ENCODE assay signal across 9 cellular contexts in the genomic region with DNA sequence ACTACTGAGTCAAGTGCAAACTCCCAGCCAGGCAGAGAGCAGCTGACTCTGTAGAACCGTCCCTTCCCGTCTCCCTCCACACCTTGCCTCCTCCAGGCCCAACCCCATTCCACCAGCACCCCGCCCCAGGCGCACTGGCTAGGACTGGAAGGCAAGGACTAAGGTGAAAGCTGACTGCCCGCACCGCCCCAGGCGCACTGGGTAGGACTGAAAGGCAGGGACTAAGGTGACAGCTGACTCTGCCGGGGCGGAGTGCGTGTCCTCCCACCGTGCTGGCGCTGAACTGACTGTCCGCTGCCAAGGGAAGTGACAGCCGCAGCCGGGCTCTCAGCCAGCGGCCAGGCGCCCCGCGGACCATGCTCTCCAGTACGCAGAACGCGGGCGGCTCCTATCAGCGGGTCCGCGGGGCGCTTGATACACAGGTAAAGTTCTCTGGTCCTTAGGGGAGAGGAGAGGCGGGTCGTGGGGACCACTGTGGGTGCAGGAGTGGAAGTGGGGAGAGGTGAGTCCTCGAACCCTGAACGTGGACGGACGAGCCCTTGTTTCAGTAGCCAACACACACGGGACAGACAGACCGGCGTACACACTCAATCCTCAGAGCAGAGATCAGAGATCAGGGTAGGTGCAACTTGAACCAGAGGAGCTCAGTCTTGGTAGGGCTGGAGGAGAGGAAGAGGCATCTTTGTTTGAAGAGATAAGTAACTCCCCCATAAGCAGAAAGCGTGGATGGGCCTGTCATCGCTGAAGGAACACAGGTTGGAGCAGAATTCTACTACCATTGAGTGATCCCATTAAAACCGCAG. TPM values are rescaled to one million over a fixed set of nuclear protein-coding genes. Genes with fewer than 3 reads are reported as not detected.
DNase-seq lines count a peak whose midpoint lies in the region; ATAC-seq and TF ChIP-seq lines count a peak whose summit lies in the region.
"Had no signal": no experiment of that assay in that cellular context is flagged by ENCODE, and none has a peak within 500 bp of the region (broad histone marks: within the 10 kb centered on the region; RNA-seq: fewer than 3 reads in every experiment).

No MANE protein-coding gene starts in this region.

- H3K36me3 Mint-ChIP-seq in natural killer cell treated with Interleukin-12 subunit alpha and Interleukin-12 subunit beta and Interleukin-15 and Interleukin-18, amount 100 ng/mL, for 72 hours, result no peaks in the 10 kb centered on the region

- no peaks in the 10 kb centered on the region for H3K9me3 Mint-ChIP-seq in natural killer cell treated with Interleukin-12 subunit alpha and Interleukin-12 subunit beta and Interleukin-15 and Interleukin-18, amount 100 ng/mL, for 72 hours

- H3K27me3 Mint-ChIP-seq in natural killer cell treated with Interleukin-12 subunit alpha and Interleukin-12 subunit beta and Interleukin-15 and Interleukin-18, amount 100 ng/mL, for 72 hours, result peaks cover 22 to 25% of the 10 kb centered on the region in 2 donors

- no peak overlapping the region for H3K4me3 Mint-ChIP-seq in natural killer cell treated with Interleukin-12 subunit alpha and Interleukin-12 subunit beta and Interleukin-15 and Interleukin-18, amount 100 ng/mL, for 72 hours

- DNase-seq in Ammon's horn (ENCODE audit: low spot score), result peak; percentile 63
- DNase-seq in LoVo (ENCODE audit: low spot score), result peak; percentile 82
- DNase-seq in erythroblast (lab: John Stamatoyannopoulos, UW), result peak; percentile 86 to 91
- no peak for DNase-seq in natural killer cell treated with Interleukin-12 subunit alpha and Interleukin-12 subunit beta and Interleukin-15 and Interleukin-18, amount 100 ng/mL, for 72 hours (ENCODE audit: low spot score)
- no peak for DNase-seq in GM19240 (ENCODE audit: insufficient read length, low spot score)
- DNase-seq in NCI-H446 treated with DMSO at 0.1 percent for 48 hours (lab: John Stamatoyannopoulos, UW), result no peak
- DNase-seq in middle frontal gyrus (ENCODE audit: extremely low spot score, low spot score), result no peak
- DNase-seq: DMS153 had no signal

- TF ChIP-seq POLR2A in erythroblast (IDR thresholded peaks at IDR 0.05; ENCODE audit: low read length), result peak; percentile 37

- peak; percentile 46 to 65 for ATAC-seq in natural killer cell treated with Interleukin-12 subunit alpha and Interleukin-12 subunit beta and Interleukin-15 and Interleukin-18, amount 100 ng/mL, for 72 hours
- ATAC-seq in GM18511 (IDR thresholded peaks at IDR 0.05; ENCODE audit: unreplicated experiment), result no peak

- H3K4me1 Mint-ChIP-seq in natural killer cell treated with Interleukin-12 subunit alpha and Interleukin-12 subunit beta and Interleukin-15 and Interleukin-18, amount 100 ng/mL, for 72 hours (ENCODE audit: low read depth in 2 of 2), result no peaks in the 10 kb centered on the region

- no peak overlapping the region for H3K27ac Mint-ChIP-seq in natural killer cell treated with Interleukin-12 subunit alpha and Interleukin-12 subunit beta and Interleukin-15 and Interleukin-18, amount 100 ng/mL, for 72 hours

RNA-seq across cellular contexts. Expression of a gene that starts 58.0 kb away (rescaled TPM):
- not detected for total RNA-seq in natural killer cell treated with Interleukin-12 subunit alpha and Interleukin-12 subunit beta and Interleukin-15 and Interleukin-18, amount 100 ng/mL, for 72 hours

Comparison
In these comparisons a context has a peak if more than half of its experiments do, and no peak if none do; other contexts are left out.
1. DNase-seq: peak in Ammon's horn (single experiment), LoVo (single experiment) and erythroblast (2 of 2); none in natural killer cell treated with Interleukin-12 subunit alpha and Interleukin-12 subunit beta and Interleukin-15 and Interleukin-18, amount 100 ng/mL, for 72 hours (single experiment), GM19240 (single experiment), NCI-H446 treated with DMSO at 0.1 percent for 48 hours (single experiment) and middle frontal gyrus (single experiment).